1 cellular context compared by ENCODE assay signal in the genomic region with DNA sequence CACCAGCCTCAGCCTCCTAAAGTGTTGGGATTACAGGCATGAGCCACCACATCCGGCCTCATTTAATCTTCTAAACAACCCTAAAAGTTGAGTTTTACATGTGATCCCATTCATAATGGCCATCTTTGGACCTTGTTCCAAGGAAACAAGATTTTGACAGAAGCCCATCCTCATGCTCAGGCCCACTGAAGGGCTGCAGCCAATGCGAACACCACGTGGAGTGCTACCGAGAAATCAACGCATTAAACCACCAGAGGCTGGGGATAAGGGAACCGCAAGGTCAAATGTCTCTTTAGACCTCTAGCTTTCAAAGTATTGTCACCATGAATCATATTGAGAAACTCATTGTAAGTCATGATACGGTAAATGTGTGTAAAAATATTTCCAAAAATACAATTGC.
TF ChIP-seq lines count a peak whose summit lies in the region.

No MANE protein-coding gene starts in this region.

TF ChIP-seq in GM12878, 131 proteins besides CTCF, POLR2A, EP300 and RAD21:
- peak; percentile 30; the same call in 1 of the 2 replicates for TF ChIP-seq RUNX3 (IDR thresholded peaks at IDR 0.05; ENCODE audit: low read length)
- no peak for TF ChIP-seq BACH1 (IDR thresholded peaks at IDR 0.05; ENCODE audit: borderline replicate concordance)
- TF ChIP-seq E4F1 (IDR thresholded peaks at IDR 0.05; ENCODE audit: borderline replicate concordance, partially characterized antibody) = no peak
